ENCODE assay signal across 17 cellular contexts in the genomic region with DNA sequence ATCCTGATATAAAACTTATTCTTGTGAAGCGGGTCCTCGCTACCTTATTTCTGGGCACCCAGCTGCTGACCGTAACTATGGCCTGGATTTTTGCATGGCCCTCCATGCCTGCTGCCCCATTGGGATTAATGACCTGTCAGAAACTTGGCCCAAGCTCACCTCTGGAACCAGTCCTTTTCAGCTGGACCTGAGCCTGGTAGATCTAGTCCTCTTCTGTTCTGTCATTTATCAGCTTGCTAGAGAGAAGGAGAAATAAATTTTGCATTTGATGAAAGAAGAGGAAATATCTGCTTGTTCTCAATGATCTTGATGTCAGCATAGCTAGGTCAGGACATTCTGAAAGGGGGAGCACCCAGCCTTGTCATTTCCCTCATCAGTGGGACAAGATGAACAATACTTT.
"Had no signal": no experiment of that assay in that cellular context is flagged by ENCODE, and none has a peak within 500 bp of the region (broad histone marks: within the 10 kb centered on the region; RNA-seq: fewer than 3 reads in every experiment).

No MANE protein-coding gene starts in this region.

- H3K27ac ChIP-seq: colonic mucosa, esophagus squamous epithelium, gastrocnemius medialis, left lung, lower lobe of right lung had no signal

- H3K36me3 ChIP-seq: colonic mucosa, esophagus squamous epithelium, gastrocnemius medialis, left lung, lower lobe of right lung had no signal

- ATAC-seq: gastrocnemius medialis, left lung, lower lobe of right lung, mucosa of descending colon had no signal

- H3K27me3 ChIP-seq: colonic mucosa, left lung had no signal

- DNase-seq: cerebellar nuclear complex; colonic mucosa; cortex of kidney; effector CD8-positive, alpha-beta T cell; esophagus squamous epithelium; foreskin fibroblast; foreskin melanocyte; gastrocnemius medialis; glutamatergic neuron; head of caudate nucleus; hippocampal formation; left cardiac atrium; left lung; lower lobe of right lung; mesenchymal stem cell; mucosa of descending colon; naive B cell had no signal

- H3K9me3 ChIP-seq: colonic mucosa, esophagus squamous epithelium, gastrocnemius medialis, lower lobe of right lung, mucosa of descending colon had no signal

- H3K4me1 ChIP-seq: colonic mucosa, esophagus squamous epithelium, gastrocnemius medialis, left lung, lower lobe of right lung had no signal

- H3K4me3 ChIP-seq: colonic mucosa, esophagus squamous epithelium, gastrocnemius medialis, left lung, lower lobe of right lung, mucosa of descending colon had no signal
